ENCODE assay signal across 31 cellular contexts in the genomic region with DNA sequence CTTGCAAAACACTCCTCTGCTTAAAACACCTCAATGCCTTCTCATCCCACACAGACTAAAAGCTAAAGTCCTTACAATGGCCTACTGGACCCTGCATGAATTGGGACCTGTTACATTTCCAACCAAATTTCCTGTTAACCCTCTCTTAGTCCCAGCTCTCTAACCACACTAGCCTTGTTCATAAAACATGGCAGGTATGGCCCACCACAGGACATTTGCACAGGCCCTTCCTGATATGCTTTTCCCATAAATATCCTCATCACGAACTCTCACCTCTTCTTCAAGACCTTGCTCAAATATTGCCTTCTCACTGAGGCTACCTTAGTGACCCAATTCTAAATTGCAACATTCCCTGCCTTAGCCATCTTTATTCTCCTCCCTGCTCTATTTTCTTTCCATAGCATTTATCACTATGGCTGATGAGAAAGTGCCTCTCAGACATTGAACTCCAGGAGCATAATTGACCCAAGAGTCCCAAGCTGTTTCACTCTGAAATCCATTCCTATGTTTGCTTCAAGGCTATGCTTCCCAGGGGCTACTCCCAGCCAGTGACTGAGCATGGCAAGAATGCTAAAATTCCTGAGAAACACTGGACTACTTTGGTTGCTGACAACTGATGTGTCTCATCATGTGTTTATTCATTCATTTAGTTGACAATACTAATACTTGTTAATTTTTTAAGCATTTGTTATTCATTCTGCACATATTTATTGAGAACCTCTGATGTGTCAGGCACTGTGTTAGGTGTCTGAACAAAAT. TPM values are rescaled to one million over a fixed set of nuclear protein-coding genes. Genes with fewer than 3 reads are reported as not detected.
DNase-seq lines count a peak whose midpoint lies in the region; ATAC-seq and TF ChIP-seq lines count a peak whose summit lies in the region.
"Had no signal": no experiment of that assay in that cellular context is flagged by ENCODE, and none has a peak within 500 bp of the region (broad histone marks: within the 10 kb centered on the region; RNA-seq: fewer than 3 reads in every experiment).

No MANE protein-coding gene starts in this region.

- no peak for TF ChIP-seq POLR2A in gastrocnemius medialis (IDR thresholded peaks at IDR 0.05)
- TF ChIP-seq POLR2A in upper lobe of left lung (IDR thresholded peaks at IDR 0.05) = no peak

- no peak overlapping the region for H3K4me3 ChIP-seq in gastrocnemius medialis
- H3K4me3 ChIP-seq in upper lobe of left lung = no peak overlapping the region
- H3K4me3 ChIP-seq: body of pancreas, dorsolateral prefrontal cortex, HAP-1, left lung, neural progenitor cell, pancreas, smooth muscle cell, thoracic aorta, uterus had no signal

- TF ChIP-seq EP300 in upper lobe of left lung (IDR thresholded peaks at IDR 0.05) = no peak

- ATAC-seq in gastrocnemius medialis (no peak), upper lobe of left lung (ENCODE audit: low FRiP score in 2 of 2) (no peak)
- ATAC-seq: body of pancreas, left lung, pancreas had no signal

- H3K9me3 ChIP-seq in gastrocnemius medialis = no peaks in the 10 kb centered on the region
- no peaks in the 10 kb centered on the region for H3K9me3 ChIP-seq in upper lobe of left lung
- H3K9me3 ChIP-seq: body of pancreas, HAP-1, left lung, pancreas, thoracic aorta, uterus had no signal

- in situ Hi-C loops in gastrocnemius medialis (cut with MboI; ENCODE audit: low sequenced_read_pairs in 4 of 4) = no loop called here

- intact Hi-C loops in gastrocnemius medialis (cut with DNase I; ENCODE audit: low total_unique reads) = no loop called here

- no peaks in the 10 kb centered on the region for H3K27me3 ChIP-seq in gastrocnemius medialis
- no peaks in the 10 kb centered on the region for H3K27me3 ChIP-seq in upper lobe of left lung
- H3K27me3 ChIP-seq: body of pancreas, left lung, neural progenitor cell, uterus had no signal

- WGBS in upper lobe of left lung, 2 donors = 87 to 96% methylated on average over 1 of the region's 1 CpG

- DNase-seq in AG20443 (ENCODE audit: low spot score) (peak; percentile 66), HS-27A (ENCODE audit: low read depth) (peak; percentile 15), dedifferentiated amniotic fluid mesenchymal stem cell (ENCODE audit: extremely low spot score) (peak; percentile 20), gastrocnemius medialis (no peak), NCI-H1092 treated with DMSO at 0.1 percent for 48 hours (lab: John Stamatoyannopoulos, UW) (no peak), HuH-7.5 (ENCODE audit: low spot score) (no peak), upper lobe of left lung (no peak)
- DNase-seq: ACHN; activated CD4-positive, alpha-beta memory T cell treated with anti-CD3 and anti-CD28 coated beads for 36 hours; activated CD4-positive, alpha-beta T cell treated with anti-CD3 and anti-CD28 coated beads for 1 hour; activated CD8-positive, alpha-beta memory T cell treated with anti-CD3 and anti-CD28 coated beads, Interleukin-2, amount 50 U/mL, for 48 hours; activated naive CD4-positive, alpha-beta T cell treated with Interleukin-2 at 50 U/mL for 16 hours; body of pancreas; C1 segment of cervical spinal cord; COR-L47; dorsolateral prefrontal cortex; GDM1; KG1; left lung; MM.1S; NCI-H1436 treated with DMSO at 0.1 percent for 48 hours; pancreas; SHP77 treated with DMSO at 0.1 percent for 48 hours; stimulated activated naive CD4-positive, alpha-beta T cell treated with Interleukin-2 at 50 U/mL for 16 hours; T-helper 2 cell; uterus had no signal

- TF ChIP-seq CTCF in gastrocnemius medialis (IDR thresholded peaks at IDR 0.05 in 4 of 5, conservative IDR thresholded peaks at IDR 0.05 in 1 of 5) = no peak
- no peak for TF ChIP-seq CTCF in upper lobe of left lung (IDR thresholded peaks at IDR 0.05)

- H3K27ac ChIP-seq in gastrocnemius medialis (peak overlapping the region in 3 of 4 donors; percentile 90 to 97 (median 91)), upper lobe of left lung (no peak overlapping the region)
- H3K27ac ChIP-seq: body of pancreas, left lung, neural progenitor cell, pancreas, thoracic aorta had no signal

- H3K36me3 ChIP-seq in gastrocnemius medialis (no peaks in the 10 kb centered on the region), upper lobe of left lung (no peaks in the 10 kb centered on the region)
- H3K36me3 ChIP-seq: HAP-1, left lung, neural progenitor cell, pancreas, thoracic aorta, uterus had no signal

- H3K4me1 ChIP-seq in gastrocnemius medialis = peaks cover 19% of the 10 kb centered on the region in 2 donors
- H3K4me1 ChIP-seq in upper lobe of left lung = peaks cover 9 to 16% (median 13%) of the 10 kb centered on the region in 4 donors

RNA-seq across cellular contexts. Expression of a gene that starts 2.7 kb away (rescaled TPM):
- total RNA-seq in gastrocnemius medialis (100 to 1,000 TPM in 1 of 4 donors, 10 to 100 TPM in 3; 60.7 to 254 (median 79.1) TPM), upper lobe of left lung (10 to 100 TPM; 11.0 to 30.6 (median 23.7) TPM)
- total RNA-seq: activated CD4-positive, alpha-beta memory T cell treated with anti-CD3 and anti-CD28 coated beads for 36 hours; activated T-helper 1 cell treated with anti-CD3 and anti-CD28 coated beads, Interleukin-12 subunit alpha, Interleukin-12 subunit beta, Interleukin-2, Interleukin-4 antibody, amounts not matched to agents 30 ng/mL and 10 ng/mL and 1 ng/mL, durations not matched to agents 14 hours and 24 hours and 36 hours had no signal

Comparison
In these comparisons a context has a peak if more than half of its experiments do, and no peak if none do; other contexts are left out.
1. DNase-seq: peak in AG20443 (single experiment), HS-27A (single experiment) and dedifferentiated amniotic fluid mesenchymal stem cell (single experiment); none in gastrocnemius medialis (0 of 2), NCI-H1092 treated with DMSO at 0.1 percent for 48 hours (single experiment), HuH-7.5 (single experiment) and upper lobe of left lung (0 of 2).
2. H3K27ac ChIP-seq: peak in gastrocnemius medialis (3 of 4); none in upper lobe of left lung (0 of 4).